ENCODE assay signal across 27 cellular contexts in the genomic region with DNA sequence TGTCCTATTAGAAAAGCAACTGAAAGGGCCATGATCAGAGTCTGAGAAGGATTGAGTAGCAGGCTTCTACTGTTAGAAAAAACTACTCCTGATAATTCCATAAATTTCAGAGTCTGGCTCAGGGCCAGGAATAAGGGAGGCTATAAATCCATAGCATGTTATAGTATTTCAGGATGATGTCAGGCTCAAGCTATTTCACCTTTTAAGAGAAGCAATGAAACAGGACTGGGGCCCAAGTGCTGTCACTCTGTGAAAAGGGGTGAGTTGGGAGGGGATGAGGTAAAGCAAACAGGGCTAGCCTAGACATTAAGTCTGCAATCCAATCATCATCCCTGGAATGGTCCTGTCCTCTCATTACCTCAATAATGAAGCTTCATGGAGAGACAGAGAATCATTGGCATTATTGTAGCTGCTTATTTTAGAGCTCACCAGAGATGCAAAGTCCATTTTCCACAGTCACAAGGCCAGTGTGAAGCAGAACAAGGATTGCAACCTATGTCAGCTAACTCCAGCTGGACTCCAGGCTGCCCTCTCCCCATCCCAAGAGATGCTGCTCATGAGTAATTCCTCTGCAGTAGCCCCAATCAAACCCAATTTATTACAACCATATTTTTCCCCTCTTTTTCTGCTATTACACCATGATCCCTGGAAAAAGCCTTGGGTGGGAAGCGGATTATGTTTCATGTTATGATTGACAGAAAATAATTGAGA. TPM values are rescaled to one million over a fixed set of nuclear protein-coding genes. Genes with fewer than 3 reads are reported as not detected.
A peak's percentile ranks its signal among the peaks of the same experiment; 100 is the strongest.
DNase-seq lines count a peak whose midpoint lies in the region; ATAC-seq, FAIRE-seq and TF ChIP-seq lines count a peak whose summit lies in the region.
"Had no signal": no experiment of that assay in that cellular context is flagged by ENCODE, and none has a peak within 500 bp of the region (broad histone marks: within the 10 kb centered on the region; RNA-seq: fewer than 3 reads in every experiment).

No MANE protein-coding gene starts in this region.

- H3K36me3 Mint-ChIP-seq in mesothelial cell of epicardium (no peaks in the 10 kb centered on the region), endothelial cell (ENCODE audit: low read depth, unreplicated experiment) (no peaks in the 10 kb centered on the region)
- H3K36me3 Mint-ChIP-seq: naive thymus-derived CD4-positive, alpha-beta T cell had no signal

- peak; percentile 13 for FAIRE-seq in bronchial epithelial cell (lab: Jason Lieb, UNC)
- FAIRE-seq: TTC549 had no signal

- no peaks in the 10 kb centered on the region for H3K27me3 ChIP-seq in bronchial epithelial cell (ENCODE audit: control insufficient read depth, insufficient read depth, low read length)
- H3K27me3 ChIP-seq: BLaER1, dorsolateral prefrontal cortex, tibial nerve had no signal

- no peak for ATAC-seq in GM21737 (IDR thresholded peaks at IDR 0.05; ENCODE audit: unreplicated experiment)
- ATAC-seq: left ventricle myocardium superior; naive thymus-derived CD4-positive, alpha-beta T cell had no signal

- no peaks in the 10 kb centered on the region for H3K36me3 ChIP-seq in bronchial epithelial cell (ENCODE audit: control insufficient read depth, insufficient read depth, low read length)
- H3K36me3 ChIP-seq: BLaER1, HAP-1 had no signal

- TF ChIP-seq CTCF in bronchial epithelial cell (IDR thresholded peaks at IDR 0.05; ENCODE audit: insufficient read depth, low read length, severe bottlenecking), result no peak
- TF ChIP-seq CTCF in mesothelial cell of epicardium (IDR thresholded peaks at IDR 0.05; ENCODE audit: unreplicated experiment), result no peak
- TF ChIP-seq CTCF in endothelial cell (IDR thresholded peaks at IDR 0.05; ENCODE audit: unreplicated experiment), result no peak

- H3K4me3 Mint-ChIP-seq in mesothelial cell of epicardium, result no peak overlapping the region
- no peak overlapping the region for H3K4me3 Mint-ChIP-seq in endothelial cell (ENCODE audit: unreplicated experiment)
- H3K4me3 Mint-ChIP-seq: activated T-cell treated with anti-CD3 and anti-CD28 coated beads, Interleukin-2, amount 50 U/mL, for 24 hours; naive thymus-derived CD4-positive, alpha-beta T cell; T-helper 1 cell treated with Interleukin-12 subunit alpha and Interleukin-12 subunit beta and Interleukin-4 antibody, amounts not matched to agents 30 μg/mL and 1 μg/mL, for 36 hours had no signal

- H3K4me3 ChIP-seq in bronchial epithelial cell (ENCODE audit: low read depth, low read length), result no peak overlapping the region
- H3K4me3 ChIP-seq: BLaER1, dorsolateral prefrontal cortex, HAP-1, tibial nerve had no signal

- H3K27me3 Mint-ChIP-seq in mesothelial cell of epicardium (ENCODE audit: low read depth) (no peaks in the 10 kb centered on the region), endothelial cell (ENCODE audit: unreplicated experiment) (no peaks in the 10 kb centered on the region)
- H3K27me3 Mint-ChIP-seq: activated T-cell treated with anti-CD3 and anti-CD28 coated beads, Interleukin-2, amount 50 U/mL, for 24 hours had no signal

- H3K4me1 Mint-ChIP-seq in mesothelial cell of epicardium (peaks cover 23% of the 10 kb centered on the region), endothelial cell (ENCODE audit: unreplicated experiment) (no peaks in the 10 kb centered on the region)
- H3K4me1 Mint-ChIP-seq: naive thymus-derived CD4-positive, alpha-beta T cell had no signal

- DNase-seq in EH (ENCODE audit: low read depth) (peak; percentile 25), NCI-H226 (peak; percentile 66), bronchial epithelial cell (ENCODE audit: low read depth) (no peak), mesothelial cell of epicardium (ENCODE audit: low spot score in 2 of 2, unreplicated experiment in 2 of 2) (no peak), endothelial cell (ENCODE audit: low spot score) (no peak), iPS-NIHi11 (ENCODE audit: low spot score) (no peak), DMS53 (lab: John Stamatoyannopoulos, UW) (no peak)
- DNase-seq: activated CD4-positive, CD25-positive, alpha-beta regulatory T cell; activated gamma-delta T cell treated with Interleukin-2 at 50 U/mL for 16 hours; activated T-cell treated with anti-CD3 and anti-CD28 coated beads, Interleukin-2, amount 50 U/mL, for 24 hours; DMS153; dorsolateral prefrontal cortex; GDM1; islet precursor cell; left ventricle myocardium superior; naive thymus-derived CD4-positive, alpha-beta T cell; NCI-H2029; NCI-H345; occipital lobe; RPMI8226; stimulated activated CD4-positive, alpha-beta T cell treated with anti-CD3 and anti-CD28 coated beads, Interleukin-4, amount 100 ng/mL, for 24 hours had no signal

- H3K27ac Mint-ChIP-seq in mesothelial cell of epicardium (peak overlapping the region; percentile 78), endothelial cell (ENCODE audit: unreplicated experiment) (no peak overlapping the region)
- H3K27ac Mint-ChIP-seq: activated T-cell treated with anti-CD3 and anti-CD28 coated beads, Interleukin-2, amount 50 U/mL, for 24 hours; naive thymus-derived CD4-positive, alpha-beta T cell; T-helper 1 cell treated with Interleukin-12 subunit alpha and Interleukin-12 subunit beta and Interleukin-4 antibody, amounts not matched to agents 30 μg/mL and 1 μg/mL, for 36 hours had no signal

- no peaks in the 10 kb centered on the region for H3K9me3 Mint-ChIP-seq in mesothelial cell of epicardium
- H3K9me3 Mint-ChIP-seq in endothelial cell (ENCODE audit: unreplicated experiment), result no peaks in the 10 kb centered on the region
- H3K9me3 Mint-ChIP-seq: activated T-cell treated with anti-CD3 and anti-CD28 coated beads, Interleukin-2, amount 50 U/mL, for 24 hours; T-helper 1 cell treated with Interleukin-12 subunit alpha and Interleukin-12 subunit beta and Interleukin-4 antibody, amounts not matched to agents 30 μg/mL and 1 μg/mL, for 36 hours had no signal

RNA-seq across cellular contexts. Expression of a gene that starts 56.0 kb away (rescaled TPM):
- 0.13 and 1.3 TPM in 2 replicates for total RNA-seq in bronchial epithelial cell
- 2.9 to 3.3 TPM (median 3.2 TPM) in 3 replicates for total RNA-seq in mesothelial cell of epicardium
- total RNA-seq in endothelial cell (ENCODE audit: unreplicated experiment), result 1.4 TPM

Comparison
In these comparisons a context has a peak if more than half of its experiments do, and no peak if none do; other contexts are left out.
1. DNase-seq: peak in EH (single experiment) and NCI-H226 (single experiment); none in bronchial epithelial cell (single experiment), mesothelial cell of epicardium (0 of 2), endothelial cell (single experiment), iPS-NIHi11 (single experiment) and DMS53 (single experiment).